10 cellular contexts compared by ENCODE assay signal in genomic region chr1:231918239-231919015, GRCh38.
DNase-seq lines count a peak whose midpoint lies in the region; ATAC-seq and TF ChIP-seq lines count a peak whose summit lies in the region.
"Had no signal": no experiment of that assay in that cellular context is flagged by ENCODE, and none has a peak within 500 bp of the region (broad histone marks: within the 10 kb centered on the region; RNA-seq: fewer than 3 reads in every experiment).

No MANE protein-coding gene starts in this region.

- no peak for TF ChIP-seq POLR2A in tibial nerve (IDR thresholded peaks at IDR 0.05)

- CTCF ChIA-PET in HEK293 (lab: Yijun Ruan, JAX) = interaction anchor here (1.1 to 1.6 kb wide), 3 partner anchors 9 to 13 kb away, joined by 3 to 7 read pairs (median 4); no protein-coding TSS in a partner anchor

- H3K27me3 Mint-ChIP-seq in immature natural killer cell (ENCODE audit: low read depth in 3 of 3) = peaks cover 0 to 3% (median 0%) of the 10 kb centered on the region in 3 donors

- peaks cover 14% of the 10 kb centered on the region for H3K4me1 ChIP-seq in HEK293 (ENCODE audit: control insufficient read depth, insufficient read depth, low read length)
- peaks cover 0 to 37% (median 12%) of the 10 kb centered on the region in 4 donors for H3K4me1 ChIP-seq in tibial nerve

- peak overlapping the region; percentile 63 to 89 (median 75) for H3K4me3 Mint-ChIP-seq in immature natural killer cell

- POLR2A ChIA-PET in HEK293 (lab: Yijun Ruan, JAX) = no interaction called here

- peak; percentile 50 for DNase-seq in AG20443 (ENCODE audit: low spot score)
- peak; percentile 2 for DNase-seq in activated T-cell treated with anti-CD3 and anti-CD28 coated beads for 4 hours
- peak; percentile 24 to 35 (median 32) for DNase-seq in immature natural killer cell
- DNase-seq in NCI-H446 treated with DMSO at 0.1 percent for 48 hours (lab: John Stamatoyannopoulos, UW) = no peak
- DNase-seq in NCI-H2107 (lab: John Stamatoyannopoulos, UW) = no peak
- no peak for DNase-seq in tibial nerve (ENCODE audit: low spot score in 2 of 2)
- DNase-seq: anterior cingulate cortex had no signal

- ATAC-seq in GM21515 (IDR thresholded peaks at IDR 0.05; ENCODE audit: unreplicated experiment) = no peak

- no peaks in the 10 kb centered on the region for H3K9me3 ChIP-seq in HEK293 (ENCODE audit: control insufficient read depth, insufficient read depth, low read depth, low read length)
- no peaks in the 10 kb centered on the region for H3K9me3 ChIP-seq in tibial nerve

- no peaks in the 10 kb centered on the region for H3K27me3 ChIP-seq in tibial nerve

- no peak for TF ChIP-seq EP300 in tibial nerve (IDR thresholded peaks at IDR 0.05)

- peaks cover 0 to 3% (median 0%) of the 10 kb centered on the region in 3 donors for H3K36me3 Mint-ChIP-seq in immature natural killer cell

- H3K9me3 Mint-ChIP-seq in immature natural killer cell = no peaks in the 10 kb centered on the region

- H3K27ac ChIP-seq in HEK293 (ENCODE audit: extremely low read depth, low read depth, low read length) (no peak overlapping the region), tibial nerve (peak overlapping the region in 2 of 4 donors; percentile 20 to 81)

- WGBS in tibial nerve, 2 donors = 54 to 67% methylated on average over 6 of the region's 6 CpGs

- H3K4me3 ChIP-seq in HEK293 (ENCODE audit: low read depth, low read length) = no peak overlapping the region
- no peak overlapping the region for H3K4me3 ChIP-seq in tibial nerve
- H3K4me3 ChIP-seq: skin epidermis had no signal

- TF ChIP-seq CTCF in HEK293 (tag by site-specific recombination; IDR thresholded peaks at IDR 0.05) = no peak
- no peak for TF ChIP-seq CTCF in tibial nerve (IDR thresholded peaks at IDR 0.05)

- H3K36me3 ChIP-seq in HEK293 (ENCODE audit: control insufficient read depth in 2 of 2, insufficient read depth in 1 of 2, low read length in 2 of 2) (no peaks in the 10 kb centered on the region), tibial nerve (no peaks in the 10 kb centered on the region)

- peaks cover 62 to 66% of the 10 kb centered on the region in 2 donors for H3K4me1 Mint-ChIP-seq in immature natural killer cell

- peak overlapping the region; percentile 78 to 97 (median 89) for H3K27ac Mint-ChIP-seq in immature natural killer cell

TF ChIP-seq in HEK293, 187 proteins besides CTCF, POLR2A, EP300 and RAD21:
- TF ChIP-seq KLF7 (tag by site-specific recombination; IDR thresholded peaks at IDR 0.05; ENCODE audit: borderline replicate concordance) (no peak), ZNF664 (tag by site-specific recombination; IDR thresholded peaks at IDR 0.05) (peak; percentile 49; the same call in 1 of the 2 replicates)

Comparison
In these comparisons a context has a peak if more than half of its experiments do, and no peak if none do; other contexts are left out.
1. DNase-seq: peak in AG20443 (single experiment), activated T-cell treated with anti-CD3 and anti-CD28 coated beads for 4 hours (single experiment) and immature natural killer cell (3 of 3); none in NCI-H446 treated with DMSO at 0.1 percent for 48 hours (single experiment), NCI-H2107 (single experiment) and tibial nerve (0 of 2).